In genomic region chr1:156052862-156053769, GRCh38 we compare ENCODE assay signal across 1 cellular context.
A peak's percentile ranks its signal among the peaks of the same experiment; 100 is the strongest.
TF ChIP-seq lines count a peak whose summit lies in the region.

No MANE protein-coding gene starts in this region.

TF ChIP-seq in K562, 482 proteins besides CTCF, POLR2A, EP300 and RAD21 (continued from another document):
- TF ChIP-seq ZNF511 (CRISPR knock-in tag; IDR thresholded peaks at IDR 0.05): peak; percentile 70; the same call in 1 of the 2 replicates
- TF ChIP-seq MAX (CRISPR knock-in tag; IDR thresholded peaks at IDR 0.05): peak; percentile 53; the same call in 1 of the 2 replicates
- TF ChIP-seq ZBTB26 (CRISPR knock-in tag; IDR thresholded peaks at IDR 0.05): 0 out of 2 replicates have a peak, but pooled peaks have one; percentile 55
- 0 out of 2 replicates have a peak, but pooled peaks have one; percentile 12 for TF ChIP-seq SOX6 (IDR thresholded peaks at IDR 0.05)
- TF ChIP-seq NFIC (IDR thresholded peaks at IDR 0.05): peak; percentile 22; the same call in 1 of the 2 replicates
- TF ChIP-seq ZNF740 (CRISPR knock-in tag; IDR thresholded peaks at IDR 0.05): peak; percentile 55; the same call in 1 of the 2 replicates
- no peak for TF ChIP-seq ZNF740 (tag; IDR thresholded peaks at IDR 0.05)
- peak; percentile 35 for TF ChIP-seq SUPT5H (IDR thresholded peaks at IDR 0.05)
- peak; percentile 94 for TF ChIP-seq CTCFL (IDR thresholded peaks at IDR 0.05; ENCODE audit: borderline replicate concordance, insufficient read depth, low read depth, low read length, poor library complexity, severe bottlenecking)
- no peak for TF ChIP-seq ATF6 (CRISPR knock-in tag; IDR thresholded peaks at IDR 0.05)
- no peak for TF ChIP-seq ZFP1 (CRISPR knock-in tag; IDR thresholded peaks at IDR 0.05)
- no peak for TF ChIP-seq SFPQ (IDR thresholded peaks at IDR 0.05; ENCODE audit: low read depth, low read length)
- TF ChIP-seq GATAD2B (IDR thresholded peaks at IDR 0.05; ENCODE audit: borderline replicate concordance): no peak
- peak; percentile 37; the same call in 1 of the 2 replicates for TF ChIP-seq ARID1B (IDR thresholded peaks at IDR 0.05)
- TF ChIP-seq RBM25 (IDR thresholded peaks at IDR 0.05; ENCODE audit: low read depth, low read length, severe bottlenecking): no peak
- TF ChIP-seq POLR2G (IDR thresholded peaks at IDR 0.05; ENCODE audit: low read depth, low read length): peak; percentile 77
- peak; percentile 72; the same call in 1 of the 2 replicates for TF ChIP-seq SMARCA5 (IDR thresholded peaks at IDR 0.05)
- TF ChIP-seq RAD51 (IDR thresholded peaks at IDR 0.05; ENCODE audit: borderline replicate concordance, low read depth): no peak
- TF ChIP-seq XRCC5 (IDR thresholded peaks at IDR 0.05; ENCODE audit: low read depth, low read length): peak; percentile 74; the same call in 1 of the 2 replicates
- peak; percentile 98 for TF ChIP-seq ZNF3 (CRISPR knock-in tag; IDR thresholded peaks at IDR 0.05)
- peak; percentile 79 for TF ChIP-seq PKNOX1 (IDR thresholded peaks at IDR 0.05)
- peak; percentile 45; the same call in 1 of the 2 replicates for TF ChIP-seq HMGXB4 (CRISPR knock-in tag; IDR thresholded peaks at IDR 0.05)
- TF ChIP-seq RB1 (IDR thresholded peaks at IDR 0.05; ENCODE audit: low read depth): 0 out of 2 replicates have a peak, but pooled peaks have one; percentile 22
- no peak for TF ChIP-seq ATF1 (CRISPR knock-in tag; IDR thresholded peaks at IDR 0.05)
- peak; percentile 46; the same call in 1 of the 2 replicates for TF ChIP-seq ATF1 (tag; IDR thresholded peaks at IDR 0.05)
- peak; percentile 81; the same call in 1 of the 2 replicates for TF ChIP-seq ZBTB7A (IDR thresholded peaks at IDR 0.05; ENCODE audit: borderline replicate concordance, control insufficient read depth, low read depth, low read length)
- no peak for TF ChIP-seq SRSF1 (IDR thresholded peaks at IDR 0.05; ENCODE audit: low read depth, low read length)
- peak in 1 of 2 experiments; percentile 72 for TF ChIP-seq E2F6 (IDR thresholded peaks at IDR 0.05; ENCODE audit: borderline replicate concordance in 1 of 2, extremely low read depth in 1 of 2, insufficient read depth in 1 of 2, insufficient read length in 1 of 2, low read depth in 1 of 2, low read length in 1 of 2, poor library complexity in 1 of 2, severe bottlenecking in 1 of 2)
- peak; percentile 38; the same call in 1 of the 2 replicates for TF ChIP-seq CXXC5 (CRISPR knock-in tag; IDR thresholded peaks at IDR 0.05)
- TF ChIP-seq RNF2 (IDR thresholded peaks at IDR 0.05): no peak
- no peak for TF ChIP-seq SRSF3 (IDR thresholded peaks at IDR 0.05; ENCODE audit: insufficient read depth, low read length)
- no peak for TF ChIP-seq THRAP3 (IDR thresholded peaks at IDR 0.05; ENCODE audit: borderline replicate concordance)
